In genomic region chr12:133080051-133080618, GRCh38 we compare ENCODE assay signal across 1 cellular context.
TF ChIP-seq lines count a peak whose summit lies in the region.

No MANE protein-coding gene starts in this region.

TF ChIP-seq in HepG2, 621 proteins besides CTCF, POLR2A, EP300 and RAD21 (continued from another document and continues in another):
- TF ChIP-seq ZBTB46 (CRISPR knock-in tag; IDR thresholded peaks at IDR 0.05; ENCODE audit: borderline replicate concordance) (no peak), TSC22D2 (CRISPR knock-in tag; IDR thresholded peaks at IDR 0.05; ENCODE audit: borderline replicate concordance) (no peak), ZNF446 (CRISPR knock-in tag; IDR thresholded peaks at IDR 0.05) (no peak; the same call in 1 of the 2 replicates), YY1 (IDR thresholded peaks at IDR 0.05; ENCODE audit: insufficient read depth, insufficient replicate concordance, low read depth, low read length) (peak; percentile 35), SIN3A (IDR thresholded peaks at IDR 0.05; ENCODE audit: borderline replicate concordance, low read depth, low read length) (no peak; the same call in 1 of the 2 replicates), ZNF780A (CRISPR knock-in tag; IDR thresholded peaks at IDR 0.05) (no peak), HES4 (CRISPR knock-in tag; IDR thresholded peaks at IDR 0.05; ENCODE audit: borderline replicate concordance) (no peak; the same call in 1 of the 2 replicates), KAT7 (CRISPR knock-in tag; IDR thresholded peaks at IDR 0.05; ENCODE audit: borderline replicate concordance) (no peak), GPBP1L1 (CRISPR knock-in tag; IDR thresholded peaks at IDR 0.05) (no peak), ZNF343 (CRISPR knock-in tag; IDR thresholded peaks at IDR 0.05) (no peak; the same call in 1 of the 2 replicates), ZNF547 (CRISPR knock-in tag; IDR thresholded peaks at IDR 0.05) (no peak), ZNF773 (CRISPR knock-in tag; IDR thresholded peaks at IDR 0.05; ENCODE audit: borderline replicate concordance) (no peak), ZBTB3 (CRISPR knock-in tag; IDR thresholded peaks at IDR 0.05; ENCODE audit: borderline replicate concordance, low read depth) (no peak), SKI (IDR thresholded peaks at IDR 0.05; ENCODE audit: partially characterized antibody) (no peak), TARDBP (CRISPR knock-in tag; IDR thresholded peaks at IDR 0.05) (peak; percentile 72; the same call in 1 of the 2 replicates), HOXA5 (CRISPR knock-in tag; IDR thresholded peaks at IDR 0.05) (no peak; the same call in 1 of the 2 replicates), REPIN1 (CRISPR knock-in tag; IDR thresholded peaks at IDR 0.05; ENCODE audit: borderline replicate concordance, low read depth) (peak; percentile 25; the same call in 1 of the 2 replicates), ZFY (CRISPR knock-in tag; IDR thresholded peaks at IDR 0.05) (peak; percentile 64), ZNF691 (CRISPR knock-in tag; IDR thresholded peaks at IDR 0.05; ENCODE audit: borderline replicate concordance, low read depth) (no peak), GABPA (IDR thresholded peaks at IDR 0.05; ENCODE audit: low read depth, low read length) (peak; percentile 83), GABPA (CRISPR knock-in tag; IDR thresholded peaks at IDR 0.05; ENCODE audit: low read depth) (peak; percentile 93), ZKSCAN8 (CRISPR knock-in tag; IDR thresholded peaks at IDR 0.05; ENCODE audit: borderline replicate concordance) (no peak; the same call in 1 of the 2 replicates), STAT5B (CRISPR knock-in tag; IDR thresholded peaks at IDR 0.05) (no peak), EEA1 (CRISPR knock-in tag; IDR thresholded peaks at IDR 0.05; ENCODE audit: borderline replicate concordance) (no peak), ZMAT5 (CRISPR knock-in tag; IDR thresholded peaks at IDR 0.05; ENCODE audit: borderline replicate concordance, low read depth) (no peak), ZXDC (CRISPR knock-in tag; IDR thresholded peaks at IDR 0.05) (no peak), SAP130 (CRISPR knock-in tag; IDR thresholded peaks at IDR 0.05; ENCODE audit: low read depth) (peak; percentile 94), ZSCAN5A (CRISPR knock-in tag; IDR thresholded peaks at IDR 0.05; ENCODE audit: borderline replicate concordance) (no peak), MBD4 (IDR thresholded peaks at IDR 0.05; ENCODE audit: borderline replicate concordance, low read length) (no peak), HNF4A (CRISPR knock-in tag; IDR thresholded peaks at IDR 0.05) (no peak), BCL3 (CRISPR knock-in tag; IDR thresholded peaks at IDR 0.05) (no peak), EZH2 (conservative IDR thresholded peaks at IDR 0.05; ENCODE audit: low read depth, low read length) (no peak), SALL2 (CRISPR knock-in tag; IDR thresholded peaks at IDR 0.05) (no peak), FOXO1 (CRISPR knock-in tag; IDR thresholded peaks at IDR 0.05) (peak; percentile 33; the same call in 1 of the 2 replicates), PREB (CRISPR knock-in tag; IDR thresholded peaks at IDR 0.05) (no peak), ZNF598 (CRISPR knock-in tag; IDR thresholded peaks at IDR 0.05; ENCODE audit: borderline replicate concordance) (no peak), CBX2 (IDR thresholded peaks at IDR 0.05; ENCODE audit: low read depth, low read length) (no peak), CBX2 (CRISPR knock-in tag; IDR thresholded peaks at IDR 0.05; ENCODE audit: low read depth) (no peak), SYNCRIP (IDR thresholded peaks at IDR 0.05; ENCODE audit: insufficient read depth, low read depth, low read length) (no peak), MIXL1 (CRISPR knock-in tag; IDR thresholded peaks at IDR 0.05) (peak; percentile 44; the same call in 1 of the 2 replicates), TOE1 (CRISPR knock-in tag; IDR thresholded peaks at IDR 0.05) (no peak; the same call in 1 of the 2 replicates), ZMYM4 (CRISPR knock-in tag; IDR thresholded peaks at IDR 0.05) (no peak), ZNF33B (CRISPR knock-in tag; IDR thresholded peaks at IDR 0.05) (no peak), ZNF367 (CRISPR knock-in tag; IDR thresholded peaks at IDR 0.05; ENCODE audit: borderline replicate concordance) (no peak), ZNF33A (CRISPR knock-in tag; IDR thresholded peaks at IDR 0.05; ENCODE audit: borderline replicate concordance) (peak; percentile 81; the same call in 1 of the 2 replicates), TP53 (CRISPR knock-in tag; conservative IDR thresholded peaks at IDR 0.05) (0 out of 2 replicates have a peak, but pooled peaks have one; percentile 28), ZNF407 (CRISPR knock-in tag; IDR thresholded peaks at IDR 0.05; ENCODE audit: not compliant biosample characterization) (no peak), ZNF775 (CRISPR knock-in tag; IDR thresholded peaks at IDR 0.05; ENCODE audit: borderline replicate concordance) (no peak)
